ENCODE assay signal across 9 cellular contexts in genomic region chr1:43388021-43388575, GRCh38. TPM values are rescaled to one million over a fixed set of nuclear protein-coding genes. Genes with fewer than 3 reads are reported as not detected.
DNase-seq lines count a peak whose midpoint lies in the region; ATAC-seq and TF ChIP-seq lines count a peak whose summit lies in the region.
"Had no signal": no experiment of that assay in that cellular context is flagged by ENCODE, and none has a peak within 500 bp of the region (broad histone marks: within the 10 kb centered on the region; RNA-seq: fewer than 3 reads in every experiment).

No MANE protein-coding gene starts in this region.

- H3K4me1 ChIP-seq in NT2/D1 (ENCODE audit: insufficient read depth, insufficient read length) (peaks cover 8% of the 10 kb centered on the region), BE2C (no peaks in the 10 kb centered on the region)

- H3K9me3 ChIP-seq in NT2/D1 (ENCODE audit: insufficient read depth, low read length) (no peaks in the 10 kb centered on the region), BE2C (no peaks in the 10 kb centered on the region)

- no peaks in the 10 kb centered on the region for H3K9me3 Mint-ChIP-seq in effector memory CD8-positive, alpha-beta T cell
- H3K9me3 Mint-ChIP-seq in osteocyte (ENCODE audit: unreplicated experiment) = no peaks in the 10 kb centered on the region

- peaks cover 45% of the 10 kb centered on the region for H3K36me3 Mint-ChIP-seq in effector memory CD8-positive, alpha-beta T cell (ENCODE audit: insufficient read depth)
- H3K36me3 Mint-ChIP-seq in osteocyte (ENCODE audit: unreplicated experiment) = peaks cover 41% of the 10 kb centered on the region

- peaks cover 57% of the 10 kb centered on the region for H3K36me3 ChIP-seq in NT2/D1 (ENCODE audit: insufficient read depth, insufficient read length, low read length)
- peaks cover 4% of the 10 kb centered on the region for H3K36me3 ChIP-seq in BE2C

- peak; percentile 13 for DNase-seq in ELF-1 (ENCODE audit: low read depth, low spot score)
- DNase-seq in NT2/D1 (ENCODE audit: low read depth, low spot score) = no peak
- DNase-seq in effector memory CD8-positive, alpha-beta T cell = no peak
- no peak for DNase-seq in osteocyte (ENCODE audit: extremely low spot score, unreplicated experiment)
- DNase-seq in globus pallidus (ENCODE audit: low spot score) = no peak
- DNase-seq in DMS53 treated with DMSO at 0.1 percent for 48 hours (lab: John Stamatoyannopoulos, UW; ENCODE audit: unreplicated experiment) = no peak
- DNase-seq in BE2C = no peak
- DNase-seq in NCI-H446 treated with DMSO at 0.1 percent for 48 hours (lab: John Stamatoyannopoulos, UW) = no peak

- H3K4me3 ChIP-seq in NT2/D1 (ENCODE audit: insufficient read length, low read depth) = no peak overlapping the region
- no peak overlapping the region for H3K4me3 ChIP-seq in BE2C (ENCODE audit: low read depth, low read length)

- peaks cover 31 to 37% of the 10 kb centered on the region in 2 donors for H3K4me1 Mint-ChIP-seq in effector memory CD8-positive, alpha-beta T cell (ENCODE audit: low read depth in 2 of 2)
- H3K4me1 Mint-ChIP-seq in osteocyte (ENCODE audit: unreplicated experiment) = peaks cover 35% of the 10 kb centered on the region

- TF ChIP-seq CTCF in osteocyte (IDR thresholded peaks at IDR 0.05) (no peak), BE2C (IDR thresholded peaks at IDR 0.05; ENCODE audit: low read depth, low read length) (no peak)

- peak overlapping the region; percentile 31 to 98 for H3K27ac Mint-ChIP-seq in effector memory CD8-positive, alpha-beta T cell
- no peak overlapping the region for H3K27ac Mint-ChIP-seq in osteocyte (ENCODE audit: unreplicated experiment)

- peak overlapping the region; percentile 99 for H3K4me3 Mint-ChIP-seq in effector memory CD8-positive, alpha-beta T cell
- H3K4me3 Mint-ChIP-seq in osteocyte (ENCODE audit: unreplicated experiment) = peak overlapping the region; percentile 100

- H3K27me3 ChIP-seq in NT2/D1 (ENCODE audit: insufficient read depth, insufficient read length) = no peaks in the 10 kb centered on the region
- no peaks in the 10 kb centered on the region for H3K27me3 ChIP-seq in BE2C

- H3K27me3 Mint-ChIP-seq in effector memory CD8-positive, alpha-beta T cell = no peaks in the 10 kb centered on the region
- H3K27me3 Mint-ChIP-seq in osteocyte (ENCODE audit: unreplicated experiment) = no peaks in the 10 kb centered on the region

- peak overlapping the region; percentile 91 for H3K9ac ChIP-seq in NT2/D1 (ENCODE audit: insufficient read length, low read depth)

- no peak for ATAC-seq in effector memory CD8-positive, alpha-beta T cell (replicated peaks)

RNA-seq across cellular contexts. Expression of gene MED8, which starts 1.5 kb away (rescaled TPM):
- 39.8 and 40.4 TPM in 2 replicates for total RNA-seq in osteocyte
- polyA plus RNA-seq in BE2C (2012; ENCODE audit: insufficient read depth, insufficient read length, low read depth) = 51.9 TPM

RNA-seq across cellular contexts. Expression of gene SZT2, which starts 1.6 kb away (rescaled TPM):
- total RNA-seq in osteocyte = 51.8 and 63.6 TPM in 2 replicates
- polyA plus RNA-seq in BE2C (2012; ENCODE audit: insufficient read depth, insufficient read length, low read depth) = 13.6 TPM

RNA-seq across cellular contexts. Expression of gene ELOVL1, which starts 20.3 kb away (rescaled TPM):
- 61.9 and 62.5 TPM in 2 replicates for total RNA-seq in osteocyte
- polyA plus RNA-seq in BE2C (2012; ENCODE audit: insufficient read depth, insufficient read length, low read depth) = 16.2 TPM

RNA-seq across cellular contexts. Expression of gene CDC20, which starts 29.3 kb away (rescaled TPM):
- 15.2 and 18.7 TPM in 2 replicates for total RNA-seq in osteocyte
- polyA plus RNA-seq in BE2C (2012; ENCODE audit: insufficient read depth, insufficient read length, low read depth) = 16.8 TPM

RNA-seq across cellular contexts. Expression of gene MPL, which starts 50.5 kb away (rescaled TPM):
- total RNA-seq in osteocyte = not detected in 2 replicates
- polyA plus RNA-seq in BE2C (2012; ENCODE audit: insufficient read depth, insufficient read length, low read depth) = not detected
- total RNA-seq: NCI-H460 had no signal
